Comparison of ENCODE assay signal across 10 cellular contexts in genomic region chr19:33214621-33215020, GRCh38. TPM values are rescaled to one million over a fixed set of nuclear protein-coding genes. Genes with fewer than 3 reads are reported as not detected.
A peak's percentile ranks its signal among the peaks of the same experiment; 100 is the strongest.
DNase-seq lines count a peak whose midpoint lies in the region; ATAC-seq and TF ChIP-seq lines count a peak whose summit lies in the region.
"Had no signal": no experiment of that assay in that cellular context is flagged by ENCODE, and none has a peak within 500 bp of the region (broad histone marks: within the 10 kb centered on the region; RNA-seq: fewer than 3 reads in every experiment).

No MANE protein-coding gene starts in this region.

- H3K27me3 ChIP-seq in breast epithelium (no peaks in the 10 kb centered on the region), upper lobe of right lung (no peaks in the 10 kb centered on the region), ascending aorta (no peaks in the 10 kb centered on the region)

- H3K4me1 ChIP-seq in breast epithelium (no peaks in the 10 kb centered on the region), upper lobe of right lung (no peaks in the 10 kb centered on the region), ascending aorta (no peaks in the 10 kb centered on the region)

- no peak overlapping the region for H3K4me3 ChIP-seq in breast epithelium
- no peak overlapping the region for H3K4me3 ChIP-seq in upper lobe of right lung
- no peak overlapping the region for H3K4me3 ChIP-seq in ascending aorta

- TF ChIP-seq CTCF in MCF 10A (IDR thresholded peaks at IDR 0.05; ENCODE audit: unreplicated experiment) = no peak
- no peak for TF ChIP-seq CTCF in breast epithelium (IDR thresholded peaks at IDR 0.05)
- TF ChIP-seq CTCF in upper lobe of right lung (IDR thresholded peaks at IDR 0.05) = no peak
- TF ChIP-seq CTCF in ascending aorta (IDR thresholded peaks at IDR 0.05) = no peak

- no peaks in the 10 kb centered on the region for H3K27me3 Mint-ChIP-seq in MCF 10A (ENCODE audit: insufficient read depth, unreplicated experiment)

- intact Hi-C loops in MCF 10A (cut with micrococcal nuclease) (no loop called here), breast epithelium (cut with DNase I; ENCODE audit: low total_unique reads) (no loop called here), upper lobe of right lung (cut with DNase I) (no loop called here), ascending aorta (cut with DNase I) (no loop called here)

- no peaks in the 10 kb centered on the region for H3K9me3 Mint-ChIP-seq in MCF 10A (ENCODE audit: unreplicated experiment)
- H3K9me3 Mint-ChIP-seq: activated naive CD4-positive, alpha-beta T cell treated with anti-CD3 and anti-CD28 coated beads for 36 hours had no signal

- H3K4me3 Mint-ChIP-seq in MCF 10A (ENCODE audit: unreplicated experiment) = no peak overlapping the region
- H3K4me3 Mint-ChIP-seq: activated naive CD4-positive, alpha-beta T cell treated with anti-CD3 and anti-CD28 coated beads for 36 hours had no signal

- H3K27ac Mint-ChIP-seq in MCF 10A (ENCODE audit: low read depth, unreplicated experiment) = no peak overlapping the region
- H3K27ac Mint-ChIP-seq: activated naive CD4-positive, alpha-beta T cell treated with anti-CD3 and anti-CD28 coated beads for 36 hours had no signal

- DNase-seq in MCF 10A (ENCODE audit: unreplicated experiment) = peak; percentile 21
- DNase-seq in breast epithelium (ENCODE audit: low spot score in 2 of 2) = no peak
- DNase-seq in NCI-H748 treated with DMSO at 0.1 percent for 48 hours (lab: John Stamatoyannopoulos, UW) = peak; percentile 7
- DNase-seq in ecto neural progenitor cell (ENCODE audit: low spot score) = peak; percentile 72
- DNase-seq in upper lobe of right lung = no peak
- DNase-seq in ascending aorta (ENCODE audit: low spot score in 2 of 2) = no peak
- no peak for DNase-seq in medulla oblongata (ENCODE audit: extremely low spot score)
- DNase-seq in kidney glomerular epithelial cell (lab: John Stamatoyannopoulos, UW) = no peak
- DNase-seq: activated naive CD4-positive, alpha-beta T cell treated with anti-CD3 and anti-CD28 coated beads for 36 hours had no signal

- peak; percentile 8 for ATAC-seq in upper lobe of right lung

- TF ChIP-seq POLR2A in breast epithelium (IDR thresholded peaks at IDR 0.05) = no peak

- H3K27ac ChIP-seq in breast epithelium (no peak overlapping the region), upper lobe of right lung (no peak overlapping the region), ascending aorta (no peak overlapping the region)

- H3K36me3 ChIP-seq in breast epithelium (no peaks in the 10 kb centered on the region), upper lobe of right lung (no peaks in the 10 kb centered on the region), ascending aorta (no peaks in the 10 kb centered on the region)

- POLR2A ChIA-PET in MCF 10A (lab: Yijun Ruan, JAX) = no interaction called here

- CTCF ChIA-PET in MCF 10A (lab: Yijun Ruan, JAX) = interaction anchor here (0.5 to 2.1 kb wide), 3 partner anchors 21 to 201 kb away, joined by 3 to 10 read pairs (median 4); no protein-coding TSS in a partner anchor

- BruUV-seq in MCF 10A (replicated peaks; lab: Mats Ljungman, UMichigan) = no TSS peak

- no peaks in the 10 kb centered on the region for H3K4me1 Mint-ChIP-seq in MCF 10A (ENCODE audit: insufficient read depth, unreplicated experiment)

- peaks cover 6% of the 10 kb centered on the region for H3K36me3 Mint-ChIP-seq in MCF 10A (ENCODE audit: insufficient read depth, unreplicated experiment)

- H3K9me3 ChIP-seq in breast epithelium (no peaks in the 10 kb centered on the region), upper lobe of right lung (no peaks in the 10 kb centered on the region), ascending aorta (no peaks in the 10 kb centered on the region)

RNA-seq across cellular contexts. Expression of gene SLC7A10, which starts 11.0 kb away (rescaled TPM):
- total RNA-seq in MCF 10A (2022) = not detected in 2 replicates
- 1 to 10 TPM in 2 of 3 donors, not detected in 1; 6.9 to 8.8 TPM for total RNA-seq in breast epithelium
- total RNA-seq in upper lobe of right lung = 1.1 TPM
- total RNA-seq in ascending aorta = not detected
- total RNA-seq: activated naive CD4-positive, alpha-beta T cell treated with anti-CD3 and anti-CD28 coated beads for 36 hours; lung microvascular endothelial cell had no signal

RNA-seq across cellular contexts. Expression of gene LRP3, which starts 20.5 kb away (rescaled TPM):
- total RNA-seq in MCF 10A (2022) = 7.7 and 9.5 TPM in 2 replicates
- total RNA-seq in breast epithelium = 10 to 100 TPM; 15.1 to 29.5 (median 23.8) TPM
- 22.0 TPM for total RNA-seq in upper lobe of right lung
- 28.8 TPM for total RNA-seq in ascending aorta

Comparison
In these comparisons a context has a peak if more than half of its experiments do, and no peak if none do; other contexts are left out.
1. DNase-seq: peak in MCF 10A (single experiment), NCI-H748 treated with DMSO at 0.1 percent for 48 hours (single experiment) and ecto neural progenitor cell (single experiment); none in breast epithelium (0 of 2), upper lobe of right lung (single experiment), ascending aorta (0 of 2), medulla oblongata (single experiment) and kidney glomerular epithelial cell (single experiment).